8 cellular contexts compared by ENCODE assay signal in genomic region chr6:107116328-107116892, GRCh38. TPM values are rescaled to one million over a fixed set of nuclear protein-coding genes. Genes with fewer than 3 reads are reported as not detected.
DNase-seq lines count a peak whose midpoint lies in the region; ATAC-seq and TF ChIP-seq lines count a peak whose summit lies in the region.

No MANE protein-coding gene starts in this region.

- H3K9me3 ChIP-seq in CD4-positive, alpha-beta memory T cell (ENCODE audit: control insufficient read depth in 1 of 2, low read length in 2 of 2): no peaks in the 10 kb centered on the region
- H3K9me3 ChIP-seq in iPS DF 6.9 (ENCODE audit: control insufficient read depth, insufficient read depth, low read length): no peaks in the 10 kb centered on the region
- no peaks in the 10 kb centered on the region for H3K9me3 ChIP-seq in skeletal muscle satellite cell (replicated peaks; ENCODE audit: low read length)

- peak in 3 of 5 donors; percentile 4 to 27 (median 14) for DNase-seq in CD4-positive, alpha-beta memory T cell
- DNase-seq in HFF-Myc (ENCODE audit: extremely low read depth, low read depth) (no peak), NCI-H82 (lab: John Stamatoyannopoulos, UW) (peak; percentile 85), iPS DF 6.9 (ENCODE audit: low read depth, low spot score) (no peak)
- DNase-seq in activated naive CD8-positive, alpha-beta T cell treated with anti-CD3 and anti-CD28 coated beads for 36 hours: peak; percentile 18

- H3K4me1 Mint-ChIP-seq in CD4-positive, alpha-beta memory T cell: peaks cover 8 to 18% (median 13%) of the 10 kb centered on the region in 4 donors
- peaks cover 19% of the 10 kb centered on the region for H3K4me1 Mint-ChIP-seq in activated naive CD8-positive, alpha-beta T cell treated with anti-CD3 and anti-CD28 coated beads for 36 hours

- H3K4me3 ChIP-seq in CD4-positive, alpha-beta memory T cell (ENCODE audit: low read length in 2 of 2): peak overlapping the region; percentile 50 to 55
- H3K4me3 ChIP-seq in HFF-Myc (replicated peaks; ENCODE audit: low read depth, low read length) (peak overlapping the region; percentile 60), iPS DF 6.9 (ENCODE audit: low read length) (no peak overlapping the region; the same call in 1 of the 2 replicates), skeletal muscle satellite cell (ENCODE audit: low read length) (peak overlapping the region; percentile 88)

- peaks cover 3 to 5% of the 10 kb centered on the region in 2 donors for H3K27me3 Mint-ChIP-seq in CD4-positive, alpha-beta memory T cell
- peaks cover 14% of the 10 kb centered on the region for H3K27me3 Mint-ChIP-seq in activated naive CD8-positive, alpha-beta T cell treated with anti-CD3 and anti-CD28 coated beads for 36 hours

- no CpG with 5 or more reads among the region's 15 CpGs for WGBS in iPS DF 6.9 (ENCODE audit: insufficient coverage, insufficient read length)

- H3K9ac ChIP-seq in skeletal muscle satellite cell (ENCODE audit: low read depth, low read length): peak overlapping the region; percentile 78

- POLR2A ChIA-PET in CD4-positive, alpha-beta memory T cell (lab: Charles Lee; ENCODE audit: partially characterized antibody): interaction anchor here (1.3 kb wide), 1 partner anchor 343 kb away, joined by 4 read pairs; the partner anchor contains the start of gene PDSS2

- H3K4me2 ChIP-seq in skeletal muscle satellite cell (ENCODE audit: low read length): peak overlapping the region; percentile 85

- no peak for ATAC-seq in HG02798 (IDR thresholded peaks at IDR 0.05; ENCODE audit: poor library complexity, unreplicated experiment)
- ATAC-seq in HG02610 (IDR thresholded peaks at IDR 0.05; ENCODE audit: unreplicated experiment): no peak

- H3K27ac ChIP-seq in CD4-positive, alpha-beta memory T cell (ENCODE audit: low read depth, low read length): no peak overlapping the region
- peak overlapping the region; percentile 3 for H3K27ac ChIP-seq in iPS DF 6.9 (ENCODE audit: low read length)

- intact Hi-C loops in CD4-positive, alpha-beta memory T cell (cut with micrococcal nuclease): loop anchor here (5.0 to 10.0 kb wide), 2 partner anchors 139 to 672 kb away; no protein-coding TSS in a partner anchor

- peak overlapping the region; percentile 85 to 94 (median 86) for H3K4me3 Mint-ChIP-seq in CD4-positive, alpha-beta memory T cell
- H3K4me3 Mint-ChIP-seq in activated naive CD8-positive, alpha-beta T cell treated with anti-CD3 and anti-CD28 coated beads for 36 hours: peak overlapping the region; percentile 78

- H3K27ac Mint-ChIP-seq in CD4-positive, alpha-beta memory T cell: peak overlapping the region in 3 of 7 donors; percentile 30 to 82 (median 80)
- H3K27ac Mint-ChIP-seq in activated naive CD8-positive, alpha-beta T cell treated with anti-CD3 and anti-CD28 coated beads for 36 hours: peak overlapping the region; percentile 66

- no peak for TF ChIP-seq CTCF in HFF-Myc (IDR thresholded peaks at IDR 0.05; ENCODE audit: low read depth, low read length, missing control alignments)

- CTCF ChIA-PET in CD4-positive, alpha-beta memory T cell (lab: Charles Lee; ENCODE audit: partially characterized antibody): interaction anchor here (1.2 to 1.3 kb wide), 2 partner anchors 9 to 88 kb away, joined by 3 to 4 read pairs; no protein-coding TSS in a partner anchor

- H3K9me3 Mint-ChIP-seq in CD4-positive, alpha-beta memory T cell: no peaks in the 10 kb centered on the region
- H3K9me3 Mint-ChIP-seq in activated naive CD8-positive, alpha-beta T cell treated with anti-CD3 and anti-CD28 coated beads for 36 hours: no peaks in the 10 kb centered on the region

- no peaks in the 10 kb centered on the region for H3K36me3 ChIP-seq in CD4-positive, alpha-beta memory T cell (ENCODE audit: insufficient read depth, low read length)
- H3K36me3 ChIP-seq in iPS DF 6.9 (ENCODE audit: control insufficient read depth, insufficient read depth, low read length) (no peaks in the 10 kb centered on the region), skeletal muscle satellite cell (ENCODE audit: insufficient read depth, low read length) (no peaks in the 10 kb centered on the region)

- peaks cover 0 to 5% of the 10 kb centered on the region in 2 donors for H3K36me3 Mint-ChIP-seq in CD4-positive, alpha-beta memory T cell
- no peaks in the 10 kb centered on the region for H3K36me3 Mint-ChIP-seq in activated naive CD8-positive, alpha-beta T cell treated with anti-CD3 and anti-CD28 coated beads for 36 hours

- H3K27me3 ChIP-seq in CD4-positive, alpha-beta memory T cell (ENCODE audit: insufficient read depth, low read length): peaks cover 5% of the 10 kb centered on the region
- no peaks in the 10 kb centered on the region for H3K27me3 ChIP-seq in iPS DF 6.9 (ENCODE audit: control insufficient read depth, insufficient read depth, low read length)
- H3K27me3 ChIP-seq in skeletal muscle satellite cell (ENCODE audit: control insufficient read depth, insufficient read depth, low read length): peaks cover 12% of the 10 kb centered on the region

- peaks cover 19% of the 10 kb centered on the region for H3K4me1 ChIP-seq in CD4-positive, alpha-beta memory T cell (ENCODE audit: insufficient read depth, low read length)
- H3K4me1 ChIP-seq in iPS DF 6.9 (ENCODE audit: control insufficient read depth, insufficient read depth, low read length) (peaks cover 4% of the 10 kb centered on the region), skeletal muscle satellite cell (ENCODE audit: control insufficient read depth, insufficient read depth, low read length) (peaks cover 17% of the 10 kb centered on the region)

RNA-seq across cellular contexts. Expression of gene BEND3, which starts 1.1 kb away (rescaled TPM):
- total RNA-seq in CD4-positive, alpha-beta memory T cell: 1 to 10 TPM in 1 of 2 experiments, under 1 TPM in 1; 0.94 to 1.1 TPM
- under 1 TPM in 1 of 2 donors, not detected in 1; 0.63 TPM for polyA plus RNA-seq in CD4-positive, alpha-beta memory T cell
- total RNA-seq in activated naive CD8-positive, alpha-beta T cell treated with anti-CD3 and anti-CD28 coated beads for 36 hours: 1 to 10 TPM; 8.6 to 9.3 TPM
- 3.5 and 4.3 TPM in 2 replicates for total RNA-seq in skeletal muscle satellite cell (2012; rRNA removed)

Comparison
In these comparisons a context has a peak if more than half of its experiments do, and no peak if none do; other contexts are left out.
1. DNase-seq: peak in CD4-positive, alpha-beta memory T cell (3 of 5), NCI-H82 (single experiment) and activated naive CD8-positive, alpha-beta T cell treated with anti-CD3 and anti-CD28 coated beads for 36 hours (single experiment); none in HFF-Myc (single experiment) and iPS DF 6.9 (single experiment).
2. RNA of gene BEND3, which starts 1.1 kb away (total RNA-seq): 8.6 to 9.3 TPM in activated naive CD8-positive, alpha-beta T cell treated with anti-CD3 and anti-CD28 coated beads for 36 hours; 0.94 to 1.1 TPM in CD4-positive, alpha-beta memory T cell; every median in the first group is over 4 times any median in the second.